25 cellular contexts compared by ENCODE assay signal in genomic region chr15:93080451-93080850, GRCh38. TPM values are rescaled to one million over a fixed set of nuclear protein-coding genes. Genes with fewer than 3 reads are reported as not detected.
DNase-seq lines count a peak whose midpoint lies in the region; ATAC-seq and TF ChIP-seq lines count a peak whose summit lies in the region.
"Had no signal": no experiment of that assay in that cellular context is flagged by ENCODE, and none has a peak within 500 bp of the region (broad histone marks: within the 10 kb centered on the region; RNA-seq: fewer than 3 reads in every experiment).

No MANE protein-coding gene starts in this region.

- H3K27ac ChIP-seq in gastrocnemius medialis (peak overlapping the region in 3 of 4 donors; percentile 39 to 96 (median 94)), trophoblast cell (ENCODE audit: low read depth, low read length) (no peak overlapping the region), left lung (no peak overlapping the region)
- H3K27ac ChIP-seq: RWPE1 had no signal

- no peak overlapping the region for H3K23ac ChIP-seq in trophoblast cell (ENCODE audit: low read length)

- H3K4me3 Mint-ChIP-seq in neural crest cell = peak overlapping the region; percentile 99
- H3K4me3 Mint-ChIP-seq: CD4-positive, alpha-beta memory T cell had no signal

- no peak overlapping the region for H2BK5ac ChIP-seq in trophoblast cell (ENCODE audit: low read depth, low read length, poor library complexity)

- H3K9ac ChIP-seq in trophoblast cell (ENCODE audit: low read length) = no peak overlapping the region

- peaks cover 7% of the 10 kb centered on the region for H3K27me3 Mint-ChIP-seq in neural crest cell (ENCODE audit: low read depth)

- peaks cover 15% of the 10 kb centered on the region for H3K36me3 Mint-ChIP-seq in neural crest cell (ENCODE audit: low read depth)
- H3K36me3 Mint-ChIP-seq: CD4-positive, alpha-beta memory T cell had no signal

- no peak overlapping the region for H3K18ac ChIP-seq in trophoblast cell (ENCODE audit: low read length)

- no peak overlapping the region for H4K8ac ChIP-seq in trophoblast cell (ENCODE audit: low read depth, low read length)

- TF ChIP-seq POLR2A in gastrocnemius medialis (IDR thresholded peaks at IDR 0.05) = no peak

- peaks cover 79% of the 10 kb centered on the region for H3K4me1 Mint-ChIP-seq in neural crest cell
- H3K4me1 Mint-ChIP-seq: CD4-positive, alpha-beta memory T cell had no signal

- H3K79me1 ChIP-seq in trophoblast cell (ENCODE audit: low read length) = no peaks in the 10 kb centered on the region

- no peak overlapping the region for H2BK120ac ChIP-seq in trophoblast cell (ENCODE audit: insufficient read depth, low read length, poor library complexity)

- H3K36me3 ChIP-seq in gastrocnemius medialis (no peaks in the 10 kb centered on the region), trophoblast cell (ENCODE audit: control insufficient read depth in 1 of 2, insufficient read depth in 2 of 2, low read length in 2 of 2) (no peaks in the 10 kb centered on the region), left lung (no peaks in the 10 kb centered on the region)
- H3K36me3 ChIP-seq: MG63 had no signal

- no CpG with 5 or more reads among the region's 6 CpGs for WGBS in trophoblast cell (ENCODE audit: extremely low coverage, insufficient coverage, insufficient read length)

- no peaks in the 10 kb centered on the region for H3K9me3 ChIP-seq in gastrocnemius medialis
- peaks cover 2% of the 10 kb centered on the region for H3K9me3 ChIP-seq in trophoblast cell (ENCODE audit: insufficient read depth, low read depth, low read length)
- H3K9me3 ChIP-seq in left lung = no peaks in the 10 kb centered on the region
- H3K9me3 ChIP-seq: MG63 had no signal

- DNase-seq in neural crest cell (ENCODE audit: low read depth, low spot score) (no peak), gastrocnemius medialis (no peak), OCI-M2 (lab: John Stamatoyannopoulos, UW; ENCODE audit: unreplicated experiment) (no peak), trophoblast cell (no peak), left lung (no peak), NCI-H2227 (lab: John Stamatoyannopoulos, UW; ENCODE audit: unreplicated experiment) (no peak)
- DNase-seq: C1 segment of cervical spinal cord; CD4-positive, alpha-beta memory T cell; COR-L47; DMS 273 treated with DMSO at 0.1 percent for 48 hours; DMS79; EL; GF-D8; H7; IMR-90; KG1; MG63; NCI-H1105 treated with DMSO at 0.1 percent for 48 hours; NCI-H2029; NCI-H69; SHP77 had no signal

- in situ Hi-C loops in gastrocnemius medialis (cut with MboI; ENCODE audit: low sequenced_read_pairs in 4 of 4) = loop anchor here in 1 of 4 donors (25.0 kb wide), 1 partner anchor 382 kb away; no protein-coding TSS in a partner anchor

- H2AFZ ChIP-seq in trophoblast cell (ENCODE audit: insufficient read depth, low read length, poor library complexity) = no peak overlapping the region

- TF ChIP-seq CTCF in neural crest cell (conservative IDR thresholded peaks at IDR 0.05) = no peak
- TF ChIP-seq CTCF in gastrocnemius medialis (IDR thresholded peaks at IDR 0.05 in 4 of 5, conservative IDR thresholded peaks at IDR 0.05 in 1 of 5) = no peak
- no peak for TF ChIP-seq CTCF in left lung (IDR thresholded peaks at IDR 0.05)

- intact Hi-C loops in gastrocnemius medialis (cut with DNase I; ENCODE audit: low total_unique reads) (no loop called here), left lung (cut with DNase I) (no loop called here)

- H3K4me2 ChIP-seq in trophoblast cell (ENCODE audit: low read length) = no peak overlapping the region

- no peak overlapping the region for H2BK12ac ChIP-seq in trophoblast cell (ENCODE audit: low read length)

- no peak overlapping the region for H3K14ac ChIP-seq in trophoblast cell (ENCODE audit: low read length)

- peaks cover 85 to 92% of the 10 kb centered on the region in 2 donors for H3K4me1 ChIP-seq in gastrocnemius medialis
- no peaks in the 10 kb centered on the region for H3K4me1 ChIP-seq in trophoblast cell (ENCODE audit: control insufficient read depth in 1 of 2, insufficient read depth in 2 of 2, low read length in 2 of 2)
- H3K4me1 ChIP-seq in left lung = no peaks in the 10 kb centered on the region

- H3K27ac Mint-ChIP-seq in neural crest cell (ENCODE audit: unreplicated experiment) = no peak overlapping the region
- H3K27ac Mint-ChIP-seq: CD4-positive, alpha-beta memory T cell had no signal

- no peak overlapping the region for H3K4ac ChIP-seq in trophoblast cell (ENCODE audit: low read depth, low read length)

- no peaks in the 10 kb centered on the region for H3K27me3 ChIP-seq in gastrocnemius medialis
- no peaks in the 10 kb centered on the region for H3K27me3 ChIP-seq in trophoblast cell (ENCODE audit: insufficient read depth, low read length)
- peaks cover 0 to 59% of the 10 kb centered on the region in 2 donors for H3K27me3 ChIP-seq in left lung

- no peak overlapping the region for H2AK5ac ChIP-seq in trophoblast cell (ENCODE audit: low read length)

- ATAC-seq in esophagus mucosa (peak; percentile 57), gastrocnemius medialis (no peak), left lung (no peak)
- ATAC-seq: Panc1 had no signal

- no peak overlapping the region for H3K4me3 ChIP-seq in gastrocnemius medialis
- no peak overlapping the region for H3K4me3 ChIP-seq in trophoblast cell (ENCODE audit: low read depth, low read length)
- no peak overlapping the region for H3K4me3 ChIP-seq in left lung
- H3K4me3 ChIP-seq: MG63 had no signal

- H3K79me2 ChIP-seq in trophoblast cell (ENCODE audit: control insufficient read depth, insufficient read depth, low read length, poor library complexity) = no peaks in the 10 kb centered on the region

- no peak overlapping the region for H4K12ac ChIP-seq in trophoblast cell (ENCODE audit: low read depth, low read length)

- no peak overlapping the region for H4K91ac ChIP-seq in trophoblast cell (ENCODE audit: low read depth, low read length)

- no peaks in the 10 kb centered on the region for H3K9me3 Mint-ChIP-seq in neural crest cell
- H3K9me3 Mint-ChIP-seq: CD4-positive, alpha-beta memory T cell had no signal

RNA-seq across cellular contexts. Expression of gene RGMA, which starts 8.6 kb away (rescaled TPM):
- total RNA-seq in esophagus mucosa = 40.5 TPM
- total RNA-seq in neural crest cell = 187 and 205 TPM in 2 replicates
- total RNA-seq in gastrocnemius medialis = 100 to 1,000 TPM; 150 to 290 (median 184) TPM
- 0.33 and 0.40 TPM in 2 replicates for polyA plus RNA-seq in trophoblast cell (2013)
- 1 to 10 TPM; 4.6 to 5.7 TPM for total RNA-seq in left lung
- total RNA-seq: CD4-positive, alpha-beta memory T cell; SK-MEL-5 had no signal
- polyA plus RNA-seq: CD4-positive, alpha-beta memory T cell had no signal

Comparison
In these comparisons a context has a peak if more than half of its experiments do, and no peak if none do; other contexts are left out.
1. H3K27ac ChIP-seq: peak in gastrocnemius medialis (3 of 4); none in trophoblast cell (single experiment) and left lung (0 of 2).